In the genomic region with DNA sequence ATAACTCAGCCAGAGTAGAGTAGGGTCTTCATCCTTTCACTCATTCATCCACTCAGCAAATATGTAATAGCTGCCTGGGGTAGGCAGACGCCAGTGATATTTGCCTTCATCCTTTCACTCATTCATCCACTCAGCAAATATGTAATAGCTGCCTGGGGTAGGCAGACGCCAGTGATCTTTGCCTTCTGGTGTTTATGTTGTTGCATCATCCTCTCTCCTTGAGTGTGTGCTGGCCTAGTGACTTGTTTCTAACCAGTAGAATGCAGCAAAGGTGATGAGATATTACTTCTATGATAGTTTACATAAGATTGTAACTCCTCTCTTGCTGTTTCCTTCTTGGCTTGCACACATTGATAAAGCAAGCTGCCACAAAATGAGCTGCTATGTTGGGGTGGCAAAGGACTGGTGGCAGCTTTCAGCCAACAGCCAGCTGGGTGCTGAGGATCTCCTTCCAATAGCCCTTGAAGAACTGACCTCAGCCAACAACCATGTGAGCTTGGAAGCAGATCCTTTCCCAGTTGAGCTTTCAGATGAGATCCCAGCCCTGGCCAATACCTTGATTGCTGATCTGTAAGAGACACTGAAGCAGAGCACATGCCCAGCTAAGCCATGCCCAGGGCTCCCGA, we compare ENCODE assay signal across 22 cellular contexts. TPM values are rescaled to one million over a fixed set of nuclear protein-coding genes. Genes with fewer than 3 reads are reported as not detected.
DNase-seq lines count a peak whose midpoint lies in the region; ATAC-seq, FAIRE-seq and TF ChIP-seq lines count a peak whose summit lies in the region.
"Had no signal": no experiment of that assay in that cellular context is flagged by ENCODE, and none has a peak within 500 bp of the region (broad histone marks: within the 10 kb centered on the region; RNA-seq: fewer than 3 reads in every experiment).

No MANE protein-coding gene starts in this region.

- intact Hi-C loops in HepG2 (cut with micrococcal nuclease; ENCODE audit: unreplicated experiment) (no loop called here), right lobe of liver (cut with DNase I) (loop anchor here in 1 of 2 donors (5.0 kb wide), 1 partner anchor 198 kb away; no protein-coding TSS in a partner anchor), sigmoid colon (cut with DNase I) (no loop called here)

- peak; percentile 9 for DNase-seq in HepG2 (ENCODE audit: low spot score)
- no peak for DNase-seq in right lobe of liver
- peak; percentile 36 for DNase-seq in NCI-H69 (lab: John Stamatoyannopoulos, UW)
- peak; percentile 77 for DNase-seq in choroid plexus epithelial cell (ENCODE audit: low read depth)
- DNase-seq in stimulated activated naive CD4-positive, alpha-beta T cell treated with Interleukin-2 at 50 U/mL for 16 hours (lab: John Stamatoyannopoulos, UW), result no peak
- DNase-seq in sigmoid colon, result no peak
- no peak for DNase-seq in HEK293T (ENCODE audit: extremely low spot score)
- no peak for DNase-seq in stimulated activated naive CD8-positive, alpha-beta T cell treated with anti-CD3 and anti-CD28 coated beads, Interleukin-15, amount 100 ng/mL, for 72 hours
- DNase-seq: CD4-positive, alpha-beta memory T cell; HCEC 1CT; Kasumi-1; NCI-H1694; NCI-H2081; NCI-H2227 treated with DMSO at 0.1 percent for 48 hours; NCI-H510A; NCI-H748 treated with DMSO at 0.1 percent for 48 hours; NK-92 treated with Interleukin-12 subunit alpha and Interleukin-12 subunit beta, amount 100 ng/mL, for 24 hours; SJCRH30 had no signal

- H3K27ac ChIP-seq in HepG2 (ENCODE audit: extremely low read length, insufficient read depth, low read length), result no peak overlapping the region
- H3K27ac ChIP-seq in right lobe of liver, result no peak overlapping the region
- H3K27ac ChIP-seq in sigmoid colon, result no peak overlapping the region
- H3K27ac ChIP-seq: BLaER1, SJCRH30 had no signal

- H3K27me3 ChIP-seq in HepG2 (ENCODE audit: control insufficient read depth in 1 of 2, insufficient read depth in 2 of 2, low read length in 2 of 2) (no peaks in the 10 kb centered on the region; a peak in 1 of 5 replicates), right lobe of liver (no peaks in the 10 kb centered on the region), sigmoid colon (no peaks in the 10 kb centered on the region)
- H3K27me3 ChIP-seq: BLaER1, SJCRH30 had no signal

- in situ Hi-C loops in HepG2 (cut with HindIII; ENCODE audit: extremely low pct_ligation_motif_present, low pct_unique_long_range_greater_than_20kb), result loop anchor here (10.0 kb wide), 1 partner anchor 326 kb away; no protein-coding TSS in a partner anchor

- no peak for TF ChIP-seq RAD21 in HepG2 (CRISPR knock-in tag; IDR thresholded peaks at IDR 0.05)

- no peaks in the 10 kb centered on the region for H3K79me2 ChIP-seq in HepG2 (ENCODE audit: insufficient read depth, low read length)

- H3K4me3 Mint-ChIP-seq in stimulated activated naive CD8-positive, alpha-beta T cell treated with anti-CD3 and anti-CD28 coated beads, Interleukin-15, amount 100 ng/mL, for 72 hours, result no peak overlapping the region
- H3K4me3 Mint-ChIP-seq: CD4-positive, alpha-beta memory T cell; GM23338 had no signal

- H3K27me3 Mint-ChIP-seq in stimulated activated naive CD8-positive, alpha-beta T cell treated with anti-CD3 and anti-CD28 coated beads, Interleukin-15, amount 100 ng/mL, for 72 hours, result no peaks in the 10 kb centered on the region
- H3K27me3 Mint-ChIP-seq: CD4-positive, alpha-beta memory T cell had no signal

- TF ChIP-seq EP300 in HepG2 (IDR thresholded peaks at IDR 0.05; ENCODE audit: low read depth in 2 of 2, low read length in 2 of 2) (no peak), HepG2 (CRISPR knock-in tag; IDR thresholded peaks at IDR 0.05; ENCODE audit: borderline replicate concordance) (no peak), sigmoid colon (IDR thresholded peaks at IDR 0.05) (no peak)

- no peaks in the 10 kb centered on the region for H3K4me1 ChIP-seq in HepG2 (ENCODE audit: insufficient read depth, low read length)
- no peaks in the 10 kb centered on the region for H3K4me1 ChIP-seq in right lobe of liver
- no peaks in the 10 kb centered on the region for H3K4me1 ChIP-seq in sigmoid colon
- H3K4me1 ChIP-seq: BLaER1, SJCRH30 had no signal

- 4% methylated on average over 3 of the region's 3 CpGs for WGBS in HepG2 (ENCODE audit: low lambda C conversion rate)
- WGBS in right lobe of liver (ENCODE audit: insufficient coverage, low coverage, low lambda C conversion rate, missing lambda C conversion rate), result 40% methylated on average over 3 of the region's 3 CpGs
- WGBS in sigmoid colon, 2 donors, result 39 to 43% methylated on average over 3 of the region's 3 CpGs

- H3K27ac Mint-ChIP-seq in stimulated activated naive CD8-positive, alpha-beta T cell treated with anti-CD3 and anti-CD28 coated beads, Interleukin-15, amount 100 ng/mL, for 72 hours, result no peak overlapping the region
- H3K27ac Mint-ChIP-seq: GM23338 had no signal

- peak; percentile 59 for ATAC-seq in HepG2
- ATAC-seq in right lobe of liver, result no peak
- no peak for ATAC-seq in stimulated activated naive CD8-positive, alpha-beta T cell treated with anti-CD3 and anti-CD28 coated beads, Interleukin-15, amount 100 ng/mL, for 72 hours
- ATAC-seq: GM23338 had no signal

- H3K4me1 Mint-ChIP-seq in stimulated activated naive CD8-positive, alpha-beta T cell treated with anti-CD3 and anti-CD28 coated beads, Interleukin-15, amount 100 ng/mL, for 72 hours, result no peaks in the 10 kb centered on the region
- H3K4me1 Mint-ChIP-seq: CD4-positive, alpha-beta memory T cell; GM23338 had no signal

- POLR2A ChIA-PET in HepG2 (lab: Yijun Ruan, JAX), result no interaction called here
- POLR2A ChIA-PET in HEK293T (lab: Yijun Ruan, JAX), result no interaction called here

- no peak for TF ChIP-seq POLR2A in HepG2 (IDR thresholded peaks at IDR 0.05; ENCODE audit: insufficient read depth in 1 of 2, low read depth in 2 of 2, low read length in 2 of 2)
- no peak for TF ChIP-seq POLR2A in right lobe of liver (IDR thresholded peaks at IDR 0.05)
- TF ChIP-seq POLR2A in sigmoid colon (IDR thresholded peaks at IDR 0.05), result no peak

- no peak for FAIRE-seq in HepG2 (lab: Jason Lieb, UNC)
- FAIRE-seq: G401.6, GM18507 had no signal

- H3K9me3 ChIP-seq in HepG2 (ENCODE audit: low read length), result no peaks in the 10 kb centered on the region
- no peaks in the 10 kb centered on the region for H3K9me3 ChIP-seq in right lobe of liver
- H3K9me3 ChIP-seq in sigmoid colon, result peaks cover 0 to 4% (median 0%) of the 10 kb centered on the region in 4 donors
- H3K9me3 ChIP-seq: BLaER1, SJCRH30 had no signal

- H3K4me3 ChIP-seq in HepG2 (replicated peaks in 1 of 3; ENCODE audit: insufficient read depth in 1 of 3, low read depth in 2 of 3, low read length in 3 of 3) (no peak overlapping the region), right lobe of liver (no peak overlapping the region), choroid plexus epithelial cell (ENCODE audit: low read depth, low read length) (no peak overlapping the region), sigmoid colon (no peak overlapping the region)
- H3K4me3 ChIP-seq: BLaER1, GM23338, SJCRH30 had no signal

- H3K9me3 Mint-ChIP-seq in stimulated activated naive CD8-positive, alpha-beta T cell treated with anti-CD3 and anti-CD28 coated beads, Interleukin-15, amount 100 ng/mL, for 72 hours, result peaks cover 0 to 5% of the 10 kb centered on the region in 2 donors
- H3K9me3 Mint-ChIP-seq: GM23338 had no signal

- H4K20me1 ChIP-seq in HepG2 (ENCODE audit: insufficient read depth, low read length), result no peaks in the 10 kb centered on the region
- H4K20me1 ChIP-seq: BLaER1 had no signal

- no peak overlapping the region for H2AFZ ChIP-seq in HepG2 (ENCODE audit: low read length)
- H2AFZ ChIP-seq: GM23338 had no signal

- TF ChIP-seq CTCF in HepG2 (CRISPR knock-in tag; IDR thresholded peaks at IDR 0.05), result no peak
- no peak for TF ChIP-seq CTCF in right lobe of liver (IDR thresholded peaks at IDR 0.05)
- no peak for TF ChIP-seq CTCF in choroid plexus epithelial cell (conservative IDR thresholded peaks at IDR 0.05; ENCODE audit: low read depth, low read length)
- no peak for TF ChIP-seq CTCF in sigmoid colon (IDR thresholded peaks at IDR 0.05)

- H3K9ac ChIP-seq in HepG2 (ENCODE audit: insufficient read depth, low read depth, low read length), result no peak overlapping the region
- H3K9ac ChIP-seq: BLaER1 had no signal

- CTCF ChIA-PET in HepG2 (lab: Yijun Ruan, JAX; ENCODE audit: low intra/inter-chr PET ratio, low total read pairs) (no interaction called here), HEK293T (lab: Yijun Ruan, JAX) (interaction anchor here (1.0 to 1.2 kb wide), 2 partner anchors 8 to 199 kb away, joined by 3 to 6 read pairs; no protein-coding TSS in a partner anchor)

- no peak overlapping the region for H3K4me2 ChIP-seq in HepG2 (ENCODE audit: low read depth, low read length)
- H3K4me2 ChIP-seq: BLaER1, GM23338 had no signal

- no TSS peak for BruUV-seq in HepG2 (replicated peaks; lab: Mats Ljungman, UMichigan)

- H3K36me3 ChIP-seq in HepG2 (replicated peaks in 1 of 2; ENCODE audit: control insufficient read depth in 1 of 2, insufficient read depth in 2 of 2, low read length in 2 of 2), result no peaks in the 10 kb centered on the region
- H3K36me3 ChIP-seq in right lobe of liver, result no peaks in the 10 kb centered on the region
- H3K36me3 ChIP-seq in sigmoid colon, result no peaks in the 10 kb centered on the region
- H3K36me3 ChIP-seq: BLaER1, SJCRH30 had no signal

RNA-seq across cellular contexts. Expression of a gene that starts 23.2 kb away (rescaled TPM):
- total RNA-seq in HepG2 (2016; rRNA removed; fragmentation: Illumina TruSeq; extraction: Trizol) (71.7 and 119 TPM in 2 replicates), right lobe of liver (10 to 100 TPM; 31.6 to 42.3 (median 39.5) TPM), sigmoid colon (10 to 100 TPM; 74.4 to 96.7 (median 78.4) TPM)
- total RNA-seq in HepG2 (2016; cell fraction: cytosol; rRNA removed; fragmentation: Illumina TruSeq; extraction: Trizol; ENCODE audit: low read depth), result 5.7 and 5.9 TPM in 2 replicates
- 72.1 and 120 TPM in 2 replicates for total RNA-seq in HepG2 (2016; cell fraction: insoluble cytoplasmic fraction; rRNA removed; fragmentation: Illumina TruSeq; extraction: Trizol)
- 39.9 and 40.8 TPM in 2 replicates for total RNA-seq in HepG2 (2016; cell fraction: membrane; rRNA removed; fragmentation: Illumina TruSeq; extraction: Trizol)
- 33.8 and 35.3 TPM in 2 replicates for total RNA-seq in HepG2 (2016; cell fraction: nucleus; rRNA removed; fragmentation: Illumina TruSeq; extraction: Trizol)
- polyA plus RNA-seq in HepG2 (2011; rRNA removed) (25.6 and 31.1 TPM in 2 replicates), sigmoid colon (10 to 100 TPM; 65.5 to 95.7 (median 86.2) TPM)
- 15.2 and 21.5 TPM in 2 replicates for polyA plus RNA-seq in HepG2 (2011; cell fraction: cytosol; rRNA removed)
- 8.0 and 9.7 TPM in 2 replicates for polyA plus RNA-seq in HepG2 (2011; cell fraction: nucleus; rRNA removed)
- polyA plus RNA-seq in HepG2 (2012), result 39.5 and 49.7 TPM in 2 replicates
- 3.8 and 3.9 TPM in 2 replicates for polyA plus RNA-seq in HepG2 (2016; cell fraction: cytosol; fragmentation: Illumina TruSeq; extraction: Trizol; ENCODE audit: low read depth)
- 122 and 125 TPM in 2 replicates for polyA plus RNA-seq in HepG2 (2016; cell fraction: insoluble cytoplasmic fraction; fragmentation: Illumina TruSeq; extraction: Trizol; ENCODE audit: low read depth)
- 23.7 and 24.3 TPM in 2 replicates for polyA plus RNA-seq in HepG2 (2016; cell fraction: membrane; fragmentation: Illumina TruSeq; extraction: Trizol; ENCODE audit: low read depth)
- polyA plus RNA-seq in HepG2 (2016; cell fraction: nucleus; fragmentation: Illumina TruSeq; extraction: Trizol; ENCODE audit: insufficient read depth, low read depth), result 32.0 and 35.0 TPM in 2 replicates
- polyA minus RNA-seq in HepG2 (2011; rRNA and poly(A)+ RNA removed; ENCODE audit: low replicate concordance), result 59.8 and 73.4 TPM in 2 replicates
- polyA minus RNA-seq in HepG2 (2011; cell fraction: cytosol; rRNA and poly(A)+ RNA removed), result 55.1 and 57.2 TPM in 2 replicates
- 25.1 and 29.2 TPM in 2 replicates for polyA minus RNA-seq in HepG2 (2011; cell fraction: nucleus; rRNA and poly(A)+ RNA removed)

Comparison
In these comparisons a context has a peak if more than half of its experiments do, and no peak if none do; other contexts are left out.
1. DNase-seq: peak in HepG2 (single experiment), NCI-H69 (single experiment) and choroid plexus epithelial cell (single experiment); none in right lobe of liver (0 of 3), stimulated activated naive CD4-positive, alpha-beta T cell treated with Interleukin-2 at 50 U/mL for 16 hours (single experiment), sigmoid colon (single experiment), HEK293T (single experiment) and stimulated activated naive CD8-positive, alpha-beta T cell treated with anti-CD3 and anti-CD28 coated beads, Interleukin-15, amount 100 ng/mL, for 72 hours (0 of 2).